ENCODE assay signal across 8 cellular contexts in genomic region chr10:87092356-87092860, GRCh38. TPM values are rescaled to one million over a fixed set of nuclear protein-coding genes. Genes with fewer than 3 reads are reported as not detected.
A peak's percentile ranks its signal among the peaks of the same experiment; 100 is the strongest.
DNase-seq lines count a peak whose midpoint lies in the region; ATAC-seq lines count a peak whose summit lies in the region.

No MANE protein-coding gene starts in this region.

- H3K4me1 ChIP-seq in CD4-positive, CD25-positive, alpha-beta regulatory T cell (ENCODE audit: control insufficient read depth, insufficient read depth, low read length, poor library complexity, severe bottlenecking): peaks cover 73% of the 10 kb centered on the region
- peaks cover 15% of the 10 kb centered on the region for H3K4me1 ChIP-seq in mucosa of stomach (ENCODE audit: control insufficient read depth, insufficient read depth, low read length)

- peak overlapping the region; percentile 96 for H3K27ac ChIP-seq in CD4-positive, CD25-positive, alpha-beta regulatory T cell (ENCODE audit: insufficient read depth, low read length, poor library complexity, severe bottlenecking)

- H3K36me3 ChIP-seq in CD4-positive, CD25-positive, alpha-beta regulatory T cell (ENCODE audit: control insufficient read depth, insufficient read depth, low read length): peaks cover 6% of the 10 kb centered on the region
- no peaks in the 10 kb centered on the region for H3K36me3 ChIP-seq in mucosa of stomach (ENCODE audit: control insufficient read depth, insufficient read depth, low read length)

- H3K9me3 Mint-ChIP-seq in CD4-positive, CD25-positive, alpha-beta regulatory T cell: no peaks in the 10 kb centered on the region

- peak overlapping the region; percentile 92 to 97 (median 96) for H3K4me3 Mint-ChIP-seq in CD4-positive, CD25-positive, alpha-beta regulatory T cell

- peaks cover 5% of the 10 kb centered on the region for H3K36me3 Mint-ChIP-seq in CD4-positive, CD25-positive, alpha-beta regulatory T cell

- no peak for ATAC-seq in CD4-positive, CD25-positive, alpha-beta regulatory T cell (ENCODE audit: low read depth in 2 of 2)
- no peak for ATAC-seq in left lobe of liver
- no peak for ATAC-seq in HG03095 (IDR thresholded peaks at IDR 0.05; ENCODE audit: unreplicated experiment)

- H3K27ac Mint-ChIP-seq in CD4-positive, CD25-positive, alpha-beta regulatory T cell: peak overlapping the region; percentile 14 to 95 (median 92)

- H3K4me3 ChIP-seq in CD4-positive, CD25-positive, alpha-beta regulatory T cell (ENCODE audit: low read depth, low read length): peak overlapping the region; percentile 88
- peak overlapping the region; percentile 52 for H3K4me3 ChIP-seq in mucosa of stomach (ENCODE audit: low read length)

- peaks cover 43 to 80% (median 60%) of the 10 kb centered on the region in 4 donors for H3K4me1 Mint-ChIP-seq in CD4-positive, CD25-positive, alpha-beta regulatory T cell

- DNase-seq in CD4-positive, CD25-positive, alpha-beta regulatory T cell: no peak
- peak; percentile 59 for DNase-seq in NAMALWA (ENCODE audit: low spot score)
- DNase-seq in dermis blood vessel endothelial cell: peak; percentile 54
- no peak for DNase-seq in left lobe of liver (ENCODE audit: low spot score)
- no peak for DNase-seq in stimulated activated CD4-positive, alpha-beta T cell treated with anti-CD3 and anti-CD28 coated beads, Interleukin-4, amount 100 ng/mL, for 24 hours
- DNase-seq in GF-D8 (lab: John Stamatoyannopoulos, UW): no peak

- no peaks in the 10 kb centered on the region for H3K27me3 ChIP-seq in CD4-positive, CD25-positive, alpha-beta regulatory T cell (ENCODE audit: control insufficient read depth, insufficient read depth, low read length)
- no peaks in the 10 kb centered on the region for H3K27me3 ChIP-seq in mucosa of stomach (ENCODE audit: control insufficient read depth, insufficient read depth, low read length)

- H3K9ac ChIP-seq in mucosa of stomach (ENCODE audit: low read length): peak overlapping the region; percentile 79

- H3K9me3 ChIP-seq in CD4-positive, CD25-positive, alpha-beta regulatory T cell (ENCODE audit: control insufficient read depth in 2 of 2, low read length in 2 of 2): no peaks in the 10 kb centered on the region
- no peaks in the 10 kb centered on the region for H3K9me3 ChIP-seq in mucosa of stomach (ENCODE audit: control insufficient read depth, low read length)

- H3K27me3 Mint-ChIP-seq in CD4-positive, CD25-positive, alpha-beta regulatory T cell: no peaks in the 10 kb centered on the region

RNA-seq across cellular contexts. Expression of gene GLUD1, which starts 2.2 kb away (rescaled TPM):
- total RNA-seq in CD4-positive, CD25-positive, alpha-beta regulatory T cell: 124 TPM
- 100 to 1,000 TPM; 122 to 157 (median 130) TPM for polyA plus RNA-seq in CD4-positive, CD25-positive, alpha-beta regulatory T cell
- total RNA-seq in dermis blood vessel endothelial cell (207 and 216 TPM in 2 replicates), left lobe of liver (524 TPM)

RNA-seq across cellular contexts. Expression of gene SHLD2, which starts 2.6 kb away (rescaled TPM):
- 30.5 TPM for total RNA-seq in CD4-positive, CD25-positive, alpha-beta regulatory T cell
- 10 to 100 TPM; 20.9 to 32.8 (median 22.8) TPM for polyA plus RNA-seq in CD4-positive, CD25-positive, alpha-beta regulatory T cell
- total RNA-seq in dermis blood vessel endothelial cell: 25.9 and 36.2 TPM in 2 replicates
- 26.7 TPM for total RNA-seq in left lobe of liver

Comparison
In these comparisons a context has a peak if more than half of its experiments do, and no peak if none do; other contexts are left out.
1. DNase-seq: peak in NAMALWA (single experiment) and dermis blood vessel endothelial cell (single experiment); none in CD4-positive, CD25-positive, alpha-beta regulatory T cell (0 of 3), left lobe of liver (single experiment), stimulated activated CD4-positive, alpha-beta T cell treated with anti-CD3 and anti-CD28 coated beads, Interleukin-4, amount 100 ng/mL, for 24 hours (single experiment) and GF-D8 (single experiment).